ENCODE assay signal across 15 cellular contexts in the genomic region with DNA sequence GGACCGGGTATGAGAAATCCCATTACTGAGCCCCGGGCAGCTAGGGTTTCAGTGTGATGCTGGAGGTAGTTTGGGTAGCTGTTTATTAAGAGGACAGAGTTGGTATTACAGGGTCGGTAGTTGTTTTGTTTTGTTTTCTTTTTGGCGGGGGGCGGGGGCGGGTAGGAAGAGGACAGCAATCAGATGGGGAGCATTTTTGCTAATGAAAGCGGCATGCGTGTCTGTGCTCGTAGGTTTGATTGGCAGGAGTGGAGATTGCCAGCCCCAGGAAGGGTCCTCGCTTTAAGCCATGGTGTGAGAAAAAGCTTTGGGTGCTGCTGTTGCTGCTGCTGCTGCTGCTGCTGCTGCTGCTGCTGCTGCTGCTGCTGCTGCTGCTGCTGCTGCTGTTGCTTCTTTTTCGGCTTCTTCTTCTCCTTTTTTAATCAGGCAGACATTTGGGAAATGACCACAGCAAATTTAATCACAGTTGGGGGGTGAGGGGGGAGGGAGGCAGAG.
DNase-seq lines count a peak whose midpoint lies in the region; ATAC-seq, FAIRE-seq and TF ChIP-seq lines count a peak whose summit lies in the region.
"Had no signal": no experiment of that assay in that cellular context is flagged by ENCODE, and none has a peak within 500 bp of the region (broad histone marks: within the 10 kb centered on the region; RNA-seq: fewer than 3 reads in every experiment).

No MANE protein-coding gene starts in this region.

- H3K36me3 ChIP-seq in Peyer's patch (no peaks in the 10 kb centered on the region), WERI-Rb-1 (no peaks in the 10 kb centered on the region)
- H3K36me3 ChIP-seq: breast epithelium, stomach had no signal

- TF ChIP-seq RAD21 in A549 (conservative IDR thresholded peaks at IDR 0.05 in 1 of 2, IDR thresholded peaks at IDR 0.05 in 1 of 2), result no peak

- POLR2A ChIA-PET in A549 (lab: Yijun Ruan, JAX) (interaction anchor here (0.7 kb wide), 1 partner anchor 412 kb away, joined by 6 read pairs; no protein-coding TSS in a partner anchor), HEK293T (lab: Yijun Ruan, JAX) (interaction anchor here (0.5 kb wide), 1 partner anchor 783 kb away, joined by 3 read pairs; no protein-coding TSS in a partner anchor)

- no peak for TF ChIP-seq EP300 in A549 (IDR thresholded peaks at IDR 0.05)

- DNase-seq in A549 (ENCODE audit: low read depth in 1 of 2, low spot score in 1 of 2), result no peak
- peak; percentile 51 for DNase-seq in HEK293T (ENCODE audit: extremely low spot score)
- DNase-seq in islet precursor cell, result peak; percentile 51
- no peak for DNase-seq in Peyer's patch
- no peak for DNase-seq in WERI-Rb-1
- DNase-seq: activated naive CD4-positive, alpha-beta T cell treated with anti-CD3 and anti-CD28 coated beads, Interleukin-2, amount 50 U/mL, for 16 hours; effector memory CD4-positive, alpha-beta T cell; naive thymus-derived CD8-positive, alpha-beta T cell; SHP77; stomach had no signal

- H3K9me3 ChIP-seq in A549, result no peaks in the 10 kb centered on the region
- no peaks in the 10 kb centered on the region for H3K9me3 ChIP-seq in Peyer's patch
- no peaks in the 10 kb centered on the region for H3K9me3 ChIP-seq in WERI-Rb-1 (ENCODE audit: severe bottlenecking)
- H3K9me3 ChIP-seq: breast epithelium, stomach had no signal

- H3K4me2 ChIP-seq in A549, result no peak overlapping the region

- H3K4me3 ChIP-seq in A549 (no peak overlapping the region), Peyer's patch (no peak overlapping the region), WERI-Rb-1 (ENCODE audit: low read depth, low read length) (no peak overlapping the region)
- H3K4me3 ChIP-seq: stomach had no signal

- H3K27ac ChIP-seq in A549 (no peak overlapping the region), Peyer's patch (no peak overlapping the region), WERI-Rb-1 (no peak overlapping the region)
- H3K27ac ChIP-seq: breast epithelium, stomach had no signal

- H3K4me1 ChIP-seq in A549, result no peaks in the 10 kb centered on the region
- H3K4me1 ChIP-seq in Peyer's patch, result no peaks in the 10 kb centered on the region
- H3K4me1 ChIP-seq: breast epithelium had no signal

- no peak for FAIRE-seq in A549 (lab: Jason Lieb, UNC)
- FAIRE-seq: G401.6 had no signal

- no peak for TF ChIP-seq POLR2A in A549 (IDR thresholded peaks at IDR 0.05; ENCODE audit: low read length)
- TF ChIP-seq POLR2A in Peyer's patch (IDR thresholded peaks at IDR 0.05), result no peak

- H3K27me3 ChIP-seq in Peyer's patch (peaks cover 0 to 6% of the 10 kb centered on the region in 2 donors), WERI-Rb-1 (ENCODE audit: insufficient read depth, low read depth, severe bottlenecking) (peaks cover 29% of the 10 kb centered on the region)

- TF ChIP-seq CTCF in A549 (IDR thresholded peaks at IDR 0.05) (no peak), Peyer's patch (IDR thresholded peaks at IDR 0.05) (no peak), WERI-Rb-1 (IDR thresholded peaks at IDR 0.05; ENCODE audit: low read depth, low read length) (no peak)

- WGBS in A549 (ENCODE audit: missing lambda C conversion rate), result 5% methylated on average over 11 of the region's 11 CpGs

- ATAC-seq in A549, result peak; percentile 66 to 76
- 0 out of 3 replicates have a peak, but pooled peaks have one; percentile 33 for ATAC-seq in SK-N-SH treated with all-trans-retinoic acid at 6 μM for 48 hours
- no peak for ATAC-seq in HG02938 (IDR thresholded peaks at IDR 0.05; ENCODE audit: unreplicated experiment)
- ATAC-seq in GM19395 (IDR thresholded peaks at IDR 0.05; ENCODE audit: unreplicated experiment), result no peak
- ATAC-seq: naive thymus-derived CD8-positive, alpha-beta T cell had no signal

- CTCF ChIA-PET in A549 (lab: Yijun Ruan, JAX), result interaction anchor here (0.7 to 1.5 kb wide), 3 partner anchors 14 to 1002 kb away, joined by 3 read pairs; no protein-coding TSS in a partner anchor
- CTCF ChIA-PET in HEK293T (lab: Yijun Ruan, JAX), result interaction anchor here (0.5 to 1.3 kb wide), 3 partner anchors 10 to 492 kb away, joined by 3 to 6 read pairs (median 4); no protein-coding TSS in a partner anchor

TF ChIP-seq in A549, 52 proteins besides CTCF, POLR2A, EP300 and RAD21:
- no peak for TF ChIP-seq ESRRA (IDR thresholded peaks at IDR 0.05; ENCODE audit: borderline replicate concordance, low read length)
- TF ChIP-seq CHD2 (IDR thresholded peaks at IDR 0.05; ENCODE audit: low read length, partially characterized antibody), result no peak
- TF ChIP-seq NPAS2 (CRISPR knock-in tag; IDR thresholded peaks at IDR 0.05; ENCODE audit: borderline replicate concordance), result no peak
TF ChIP-seq in A549: peak in this region for 0.

TF ChIP-seq in HEK293T, 16 proteins besides CTCF, POLR2A, EP300 and RAD21:
- TF ChIP-seq TARDBP (IDR thresholded peaks at IDR 0.05), result no peak
- TF ChIP-seq ARNT (IDR thresholded peaks at IDR 0.05), result no peak
- TF ChIP-seq FOXM1 (IDR thresholded peaks at IDR 0.05; ENCODE audit: borderline replicate concordance), result no peak
- TF ChIP-seq, protein P1, sequence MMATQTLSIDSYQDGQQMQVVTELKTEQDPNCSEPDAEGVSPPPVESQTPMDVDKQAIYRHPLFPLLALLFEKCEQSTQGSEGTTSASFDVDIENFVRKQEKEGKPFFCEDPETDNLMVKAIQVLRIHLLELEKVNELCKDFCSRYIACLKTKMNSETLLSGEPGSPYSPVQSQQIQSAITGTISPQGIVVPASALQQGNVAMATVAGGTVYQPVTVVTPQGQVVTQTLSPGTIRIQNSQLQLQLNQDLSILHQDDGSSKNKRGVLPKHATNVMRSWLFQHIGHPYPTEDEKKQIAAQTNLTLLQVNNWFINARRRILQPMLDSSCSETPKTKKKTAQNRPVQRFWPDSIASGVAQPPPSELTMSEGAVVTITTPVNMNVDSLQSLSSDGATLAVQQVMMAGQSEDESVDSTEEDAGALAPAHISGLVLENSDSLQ (IDR thresholded peaks at IDR 0.05), result no peak

TF ChIP-seq in SK-N-SH treated with all-trans-retinoic acid at 6 μM for 48 hours, 23 proteins besides CTCF, POLR2A, EP300 and RAD21:
- TF ChIP-seq ZNF70 (CRISPR knock-in tag; IDR thresholded peaks at IDR 0.05), result peak; percentile 83
- TF ChIP-seq, protein P2, sequence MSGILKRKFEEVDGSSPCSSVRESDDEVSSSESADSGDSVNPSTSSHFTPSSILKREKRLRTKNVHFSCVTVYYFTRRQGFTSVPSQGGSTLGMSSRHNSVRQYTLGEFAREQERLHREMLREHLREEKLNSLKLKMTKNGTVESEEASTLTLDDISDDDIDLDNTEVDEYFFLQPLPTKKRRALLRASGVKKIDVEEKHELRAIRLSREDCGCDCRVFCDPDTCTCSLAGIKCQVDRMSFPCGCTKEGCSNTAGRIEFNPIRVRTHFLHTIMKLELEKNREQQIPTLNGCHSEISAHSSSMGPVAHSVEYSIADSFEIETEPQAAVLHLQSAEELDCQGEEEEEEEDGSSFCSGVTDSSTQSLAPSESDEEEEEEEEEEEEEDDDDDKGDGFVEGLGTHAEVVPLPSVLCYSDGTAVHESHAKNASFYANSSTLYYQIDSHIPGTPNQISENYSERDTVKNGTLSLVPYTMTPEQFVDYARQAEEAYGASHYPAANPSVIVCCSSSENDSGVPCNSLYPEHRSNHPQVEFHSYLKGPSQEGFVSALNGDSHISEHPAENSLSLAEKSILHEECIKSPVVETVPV (CRISPR knock-in tag; IDR thresholded peaks at IDR 0.05), result no peak
TF ChIP-seq in SK-N-SH treated with all-trans-retinoic acid at 6 μM for 48 hours: peak in this region for 1.

Comparison
In these comparisons a context has a peak if more than half of its experiments do, and no peak if none do; other contexts are left out.
1. ATAC-seq: peak in A549 (2 of 2) and SK-N-SH treated with all-trans-retinoic acid at 6 μM for 48 hours (single experiment); none in HG02938 (single experiment) and GM19395 (single experiment).
2. DNase-seq: peak in HEK293T (single experiment) and islet precursor cell (single experiment); none in A549 (0 of 2), Peyer's patch (0 of 3) and WERI-Rb-1 (single experiment).